Comparison of ENCODE assay signal across 25 cellular contexts in the genomic region with DNA sequence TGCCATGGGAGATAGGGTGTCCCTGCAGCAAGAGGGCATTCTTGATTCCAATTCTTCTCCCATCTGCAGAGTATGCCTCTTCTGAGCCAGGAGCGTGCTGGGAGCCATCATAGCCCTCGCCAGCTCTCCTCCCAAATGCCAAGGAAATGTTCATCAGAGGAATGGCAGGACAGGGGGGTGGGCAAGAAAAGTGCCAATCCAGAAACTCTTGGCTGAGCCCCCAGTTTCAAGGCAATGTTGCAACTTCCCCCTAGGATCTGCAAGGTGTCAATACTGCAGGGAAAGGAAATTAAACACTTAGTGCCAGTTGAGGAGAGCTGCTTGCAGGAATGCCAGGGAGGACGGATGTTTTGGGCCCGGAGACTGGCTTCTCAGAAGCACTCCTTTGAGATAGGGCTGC.
"Had no signal": no experiment of that assay in that cellular context is flagged by ENCODE, and none has a peak within 500 bp of the region (broad histone marks: within the 10 kb centered on the region; RNA-seq: fewer than 3 reads in every experiment).

No MANE protein-coding gene starts in this region.

- H3K9me3 ChIP-seq: adrenal gland, body of pancreas, breast epithelium, colonic mucosa, esophagus squamous epithelium had no signal

- H3K4me1 ChIP-seq: body of pancreas, colonic mucosa had no signal

- H3K4me3 ChIP-seq: adrenal gland, body of pancreas, breast epithelium, cardiac muscle cell, colonic mucosa, esophagus squamous epithelium had no signal

- H3K36me3 ChIP-seq: adrenal gland, breast epithelium, cardiac muscle cell, colonic mucosa, esophagus squamous epithelium had no signal

- ATAC-seq: activated CD4-positive, alpha-beta T cell treated with anti-CD3 and anti-CD28 coated beads for 36 hours; activated CD8-positive, alpha-beta memory T cell treated with anti-CD3 and anti-CD28 coated beads, Interleukin-2, amount 10 ng/mL, durations not matched to agents 7 days and 5 days; activated CD8-positive, alpha-beta T cell treated with anti-CD3 and anti-CD28 coated beads, Interleukin-2, amount 10 ng/mL, durations not matched to agents 7 days and 5 days; activated naive CD8-positive, alpha-beta T cell treated with anti-CD3 and anti-CD28 coated beads, Interleukin-2, amount 50 U/mL, for 24 hours; body of pancreas had no signal

- DNase-seq: activated CD4-positive, alpha-beta memory T cell treated with anti-CD3 and anti-CD28 coated beads for 36 hours; activated CD4-positive, alpha-beta T cell treated with anti-CD3 and anti-CD28 coated beads for 36 hours; activated CD4-positive, alpha-beta T cell treated with anti-CD3 and anti-CD28 coated beads, Interleukin-2, amount 10 ng/mL, durations not matched to agents 24 days and 14 days; activated CD4-positive, CD25-positive, alpha-beta regulatory T cell; activated CD4-positive, CD25-positive, alpha-beta regulatory T cell treated with anti-CD3 and anti-CD28 coated beads, Interleukin-2, amount 50 U/mL, for 72 hours; activated CD8-positive, alpha-beta memory T cell treated with anti-CD3 and anti-CD28 coated beads, Interleukin-2, amount 10 ng/mL, durations not matched to agents 7 days and 5 days; activated CD8-positive, alpha-beta memory T cell treated with anti-CD3 and anti-CD28 coated beads, Interleukin-2, amount 50 U/mL, for 4 hours; activated CD8-positive, alpha-beta T cell treated with anti-CD3 and anti-CD28 coated beads, Interleukin-2, amount 10 ng/mL, durations not matched to agents 7 days and 5 days; activated effector memory CD4-positive, alpha-beta T cell treated with anti-CD3 and anti-CD28 coated beads, Interleukin-2, amount 50 U/mL, for 16 hours; activated naive CD4-positive, alpha-beta T cell treated with anti-CD3 and anti-CD28 coated beads for 36 hours; activated naive CD8-positive, alpha-beta T cell treated with anti-CD3 and anti-CD28 coated beads for 36 hours; activated naive CD8-positive, alpha-beta T cell treated with anti-CD3 and anti-CD28 coated beads, Interleukin-2, amount 50 U/mL, for 24 hours; activated T-cell treated with anti-CD3 and anti-CD28 coated beads, Interleukin-2, amount 50 U/mL, for 1 hour; activated T-cell treated with anti-CD3 and anti-CD28 coated beads, Interleukin-2, amount 50 U/mL, for 48 hours; adrenal gland; aorta; body of pancreas; central memory CD4-positive, alpha-beta T cell; colonic mucosa; effector CD8-positive, alpha-beta T cell; esophagus squamous epithelium; T-helper 2 cell had no signal

- H3K27me3 ChIP-seq: adrenal gland, body of pancreas, breast epithelium, cardiac muscle cell, colonic mucosa, esophagus squamous epithelium had no signal

- H3K27ac ChIP-seq: adrenal gland, body of pancreas, breast epithelium, cardiac muscle cell, colonic mucosa, epithelial cell of prostate, esophagus squamous epithelium had no signal
